1 cellular context compared by ENCODE assay signal in the genomic region with DNA sequence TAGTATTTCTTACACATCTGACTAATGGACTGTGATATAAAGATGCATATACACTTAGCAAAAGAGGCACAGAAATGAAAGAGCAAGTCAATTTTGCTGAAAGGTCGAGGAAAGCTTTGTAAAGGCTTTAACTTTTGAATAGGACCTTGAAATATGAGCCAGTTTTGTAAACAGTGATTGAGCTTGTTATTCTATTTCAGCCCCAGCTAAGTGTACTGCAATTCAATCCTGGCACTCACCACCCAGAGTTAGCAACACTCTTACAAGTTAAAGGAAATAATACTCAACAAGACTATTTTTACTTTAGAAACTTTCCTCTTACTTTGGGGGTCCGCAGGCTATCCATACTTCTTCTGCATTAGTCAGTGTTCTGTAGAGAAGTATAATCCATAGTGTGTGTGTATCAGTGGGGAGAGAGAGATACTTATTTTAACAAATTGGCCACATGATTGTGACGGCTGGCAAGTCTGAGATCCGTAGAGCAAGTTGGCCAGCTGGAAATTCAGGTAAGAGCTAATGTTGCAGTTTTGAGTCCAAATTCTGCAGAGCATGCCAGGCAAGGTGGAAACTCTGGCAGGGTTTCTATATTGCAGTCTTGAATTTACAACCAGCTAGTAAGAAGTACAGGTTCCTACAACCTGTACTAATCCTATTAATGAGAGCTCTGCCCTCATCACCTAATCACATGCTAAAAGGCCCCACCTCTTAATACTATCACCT.
TF ChIP-seq lines count a peak whose summit lies in the region.

No MANE protein-coding gene starts in this region.

TF ChIP-seq in IMR-90, 13 proteins besides CTCF, POLR2A, EP300 and RAD21:
- TF ChIP-seq CEBPB (IDR thresholded peaks at IDR 0.05; ENCODE audit: low read depth, low read length), result no peak
- TF ChIP-seq NFE2L2 (IDR thresholded peaks at IDR 0.05; ENCODE audit: low read depth, low read length), result no peak
- TF ChIP-seq, protein P1, sequence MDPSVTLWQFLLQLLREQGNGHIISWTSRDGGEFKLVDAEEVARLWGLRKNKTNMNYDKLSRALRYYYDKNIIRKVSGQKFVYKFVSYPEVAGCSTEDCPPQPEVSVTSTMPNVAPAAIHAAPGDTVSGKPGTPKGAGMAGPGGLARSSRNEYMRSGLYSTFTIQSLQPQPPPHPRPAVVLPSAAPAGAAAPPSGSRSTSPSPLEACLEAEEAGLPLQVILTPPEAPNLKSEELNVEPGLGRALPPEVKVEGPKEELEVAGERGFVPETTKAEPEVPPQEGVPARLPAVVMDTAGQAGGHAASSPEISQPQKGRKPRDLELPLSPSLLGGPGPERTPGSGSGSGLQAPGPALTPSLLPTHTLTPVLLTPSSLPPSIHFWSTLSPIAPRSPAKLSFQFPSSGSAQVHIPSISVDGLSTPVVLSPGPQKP (IDR thresholded peaks at IDR 0.05; ENCODE audit: borderline replicate concordance, low read depth, low read length), result no peak
- TF ChIP-seq BHLHE40 (IDR thresholded peaks at IDR 0.05; ENCODE audit: low read depth, low read length), result no peak
- TF ChIP-seq RCOR1 (IDR thresholded peaks at IDR 0.05; ENCODE audit: insufficient replicate concordance, low read length), result no peak
- no peak for TF ChIP-seq MXI1 (IDR thresholded peaks at IDR 0.05; ENCODE audit: borderline replicate concordance, low read depth, low read length)
- no peak for TF ChIP-seq CHD1 (IDR thresholded peaks at IDR 0.05; ENCODE audit: low read depth, low read length)
- TF ChIP-seq FOS (IDR thresholded peaks at IDR 0.05; ENCODE audit: low read depth, low read length), result no peak
- TF ChIP-seq, protein P2, sequence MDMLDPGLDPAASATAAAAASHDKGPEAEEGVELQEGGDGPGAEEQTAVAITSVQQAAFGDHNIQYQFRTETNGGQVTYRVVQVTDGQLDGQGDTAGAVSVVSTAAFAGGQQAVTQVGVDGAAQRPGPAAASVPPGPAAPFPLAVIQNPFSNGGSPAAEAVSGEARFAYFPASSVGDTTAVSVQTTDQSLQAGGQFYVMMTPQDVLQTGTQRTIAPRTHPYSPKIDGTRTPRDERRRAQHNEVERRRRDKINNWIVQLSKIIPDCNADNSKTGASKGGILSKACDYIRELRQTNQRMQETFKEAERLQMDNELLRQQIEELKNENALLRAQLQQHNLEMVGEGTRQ (IDR thresholded peaks at IDR 0.05; ENCODE audit: low read depth, low read length), result no peak
- no peak for TF ChIP-seq SMC3 (IDR thresholded peaks at IDR 0.05; ENCODE audit: low read depth, low read length)
- no peak for TF ChIP-seq MAZ (IDR thresholded peaks at IDR 0.05; ENCODE audit: borderline replicate concordance, low read depth, low read length)
